Comparison of ENCODE assay signal across 2 cellular contexts in the genomic region with DNA sequence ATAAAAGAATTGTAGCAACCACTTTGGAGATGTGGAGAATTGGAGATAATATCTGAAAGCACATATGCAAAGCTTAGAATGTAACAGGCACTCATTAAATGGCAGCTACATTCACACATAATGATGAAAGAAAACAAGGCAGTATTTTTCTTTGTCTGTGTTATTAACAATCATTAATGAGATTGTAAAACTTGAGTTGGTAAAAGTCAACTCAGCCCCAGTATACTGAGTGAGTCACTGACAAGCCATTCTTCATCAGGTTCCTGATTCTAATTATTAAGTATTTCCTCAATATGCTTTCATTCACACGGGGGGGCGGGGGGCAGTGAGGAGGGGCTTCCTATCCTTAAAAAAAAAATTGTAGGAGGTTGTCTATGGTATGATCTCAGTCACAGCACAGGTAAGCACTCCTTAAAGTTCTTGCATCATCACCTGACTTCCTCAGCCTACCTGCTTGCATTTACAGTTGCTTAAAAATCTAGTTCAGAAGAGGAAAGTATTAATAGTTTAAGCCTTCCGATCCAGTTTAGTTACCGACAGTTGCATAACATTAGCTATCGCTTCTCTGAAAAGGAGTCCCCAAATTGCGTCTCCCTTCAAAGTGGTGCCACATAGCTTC.
TF ChIP-seq lines count a peak whose summit lies in the region.

No MANE protein-coding gene starts in this region.

TF ChIP-seq in GM23338, 12 proteins besides CTCF, POLR2A, EP300 and RAD21:
- no peak for TF ChIP-seq ZNF331 (CRISPR knock-in tag; IDR thresholded peaks at IDR 0.05; ENCODE audit: low read depth)
- TF ChIP-seq STAT1 (IDR thresholded peaks at IDR 0.05; ENCODE audit: unreplicated experiment) = no peak
- TF ChIP-seq EZH2 (IDR thresholded peaks at IDR 0.05; ENCODE audit: low read depth, unreplicated experiment) = no peak
- TF ChIP-seq, protein P1, sequence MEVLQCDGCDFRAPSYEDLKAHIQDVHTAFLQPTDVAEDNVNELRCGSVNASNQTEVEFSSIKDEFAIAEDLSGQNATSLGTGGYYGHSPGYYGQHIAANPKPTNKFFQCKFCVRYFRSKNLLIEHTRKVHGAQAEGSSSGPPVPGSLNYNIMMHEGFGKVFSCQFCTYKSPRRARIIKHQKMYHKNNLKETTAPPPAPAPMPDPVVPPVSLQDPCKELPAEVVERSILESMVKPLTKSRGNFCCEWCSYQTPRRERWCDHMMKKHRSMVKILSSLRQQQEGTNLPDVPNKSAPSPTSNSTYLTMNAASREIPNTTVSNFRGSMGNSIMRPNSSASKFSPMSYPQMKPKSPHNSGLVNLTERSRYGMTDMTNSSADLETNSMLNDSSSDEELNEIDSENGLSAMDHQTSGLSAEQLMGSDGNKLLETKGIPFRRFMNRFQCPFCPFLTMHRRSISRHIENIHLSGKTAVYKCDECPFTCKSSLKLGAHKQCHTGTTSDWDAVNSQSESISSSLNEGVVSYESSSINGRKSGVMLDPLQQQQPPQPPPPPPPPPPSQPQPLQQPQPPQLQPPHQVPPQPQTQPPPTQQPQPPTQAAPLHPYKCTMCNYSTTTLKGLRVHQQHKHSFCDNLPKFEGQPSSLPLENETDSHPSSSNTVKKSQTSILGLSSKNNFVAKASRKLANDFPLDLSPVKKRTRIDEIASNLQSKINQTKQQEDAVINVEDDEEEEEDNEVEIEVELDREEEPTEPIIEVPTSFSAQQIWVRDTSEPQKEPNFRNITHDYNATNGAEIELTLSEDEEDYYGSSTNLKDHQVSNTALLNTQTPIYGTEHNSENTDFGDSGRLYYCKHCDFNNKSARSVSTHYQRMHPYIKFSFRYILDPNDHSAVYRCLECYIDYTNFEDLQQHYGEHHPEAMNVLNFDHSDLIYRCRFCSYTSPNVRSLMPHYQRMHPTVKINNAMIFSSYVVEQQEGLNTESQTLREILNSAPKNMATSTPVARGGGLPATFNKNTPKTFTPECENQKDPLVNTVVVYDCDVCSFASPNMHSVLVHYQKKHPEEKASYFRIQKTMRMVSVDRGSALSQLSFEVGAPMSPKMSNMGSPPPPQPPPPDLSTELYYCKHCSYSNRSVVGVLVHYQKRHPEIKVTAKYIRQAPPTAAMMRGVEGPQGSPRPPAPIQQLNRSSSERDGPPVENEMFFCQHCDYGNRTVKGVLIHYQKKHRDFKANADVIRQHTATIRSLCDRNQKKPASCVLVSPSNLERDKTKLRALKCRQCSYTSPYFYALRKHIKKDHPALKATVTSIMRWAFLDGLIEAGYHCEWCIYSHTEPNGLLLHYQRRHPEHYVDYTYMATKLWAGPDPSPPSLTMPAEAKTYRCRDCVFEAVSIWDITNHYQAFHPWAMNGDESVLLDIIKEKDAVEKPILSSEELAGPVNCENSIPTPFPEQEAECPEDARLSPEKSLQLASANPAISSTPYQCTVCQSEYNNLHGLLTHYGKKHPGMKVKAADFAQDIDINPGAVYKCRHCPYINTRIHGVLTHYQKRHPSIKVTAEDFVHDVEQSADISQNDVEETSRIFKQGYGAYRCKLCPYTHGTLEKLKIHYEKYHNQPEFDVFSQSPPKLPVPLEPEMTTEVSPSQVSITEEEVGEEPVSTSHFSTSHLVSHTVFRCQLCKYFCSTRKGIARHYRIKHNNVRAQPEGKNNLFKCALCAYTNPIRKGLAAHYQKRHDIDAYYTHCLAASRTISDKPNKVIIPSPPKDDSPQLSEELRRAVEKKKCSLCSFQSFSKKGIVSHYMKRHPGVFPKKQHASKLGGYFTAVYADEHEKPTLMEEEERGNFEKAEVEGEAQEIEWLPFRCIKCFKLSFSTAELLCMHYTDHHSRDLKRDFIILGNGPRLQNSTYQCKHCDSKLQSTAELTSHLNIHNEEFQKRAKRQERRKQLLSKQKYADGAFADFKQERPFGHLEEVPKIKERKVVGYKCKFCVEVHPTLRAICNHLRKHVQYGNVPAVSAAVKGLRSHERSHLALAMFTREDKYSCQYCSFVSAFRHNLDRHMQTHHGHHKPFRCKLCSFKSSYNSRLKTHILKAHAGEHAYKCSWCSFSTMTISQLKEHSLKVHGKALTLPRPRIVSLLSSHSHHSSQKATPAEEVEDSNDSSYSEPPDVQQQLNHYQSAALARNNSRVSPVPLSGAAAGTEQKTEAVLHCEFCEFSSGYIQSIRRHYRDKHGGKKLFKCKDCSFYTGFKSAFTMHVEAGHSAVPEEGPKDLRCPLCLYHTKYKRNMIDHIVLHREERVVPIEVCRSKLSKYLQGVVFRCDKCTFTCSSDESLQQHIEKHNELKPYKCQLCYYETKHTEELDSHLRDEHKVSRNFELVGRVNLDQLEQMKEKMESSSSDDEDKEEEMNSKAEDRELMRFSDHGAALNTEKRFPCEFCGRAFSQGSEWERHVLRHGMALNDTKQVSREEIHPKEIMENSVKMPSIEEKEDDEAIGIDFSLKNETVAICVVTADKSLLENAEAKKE (CRISPR knock-in tag; IDR thresholded peaks at IDR 0.05) = no peak

TF ChIP-seq in H1, 55 proteins besides CTCF, POLR2A, EP300 and RAD21:
- no peak for TF ChIP-seq HDAC2 (IDR thresholded peaks at IDR 0.05; ENCODE audit: borderline replicate concordance in 1 of 2, low read depth in 2 of 2, low read length in 2 of 2)
- 0 out of 2 replicates have a peak, but pooled peaks have one; percentile 3 for TF ChIP-seq CEBPB (IDR thresholded peaks at IDR 0.05; ENCODE audit: low read depth, low read length)
